ENCODE assay signal across 14 cellular contexts in genomic region chr1:161616417-161616816, GRCh38. TPM values are rescaled to one million over a fixed set of nuclear protein-coding genes. Genes with fewer than 3 reads are reported as not detected.
"Had no signal": no experiment of that assay in that cellular context is flagged by ENCODE, and none has a peak within 500 bp of the region (broad histone marks: within the 10 kb centered on the region; RNA-seq: fewer than 3 reads in every experiment).

No MANE protein-coding gene starts in this region.

RNA-seq across cellular contexts. Expression of gene FCGR3B, which starts 14.6 kb away (rescaled TPM):
- total RNA-seq: activated naive CD4-positive, alpha-beta T cell treated with anti-CD3 and anti-CD28 coated beads for 36 hours; activated naive CD4-positive, alpha-beta T cell treated with anti-CD3 and anti-CD28 coated beads, Interleukin-2, amount 50 U/mL, for 72 hours; activated naive CD8-positive, alpha-beta T cell treated with anti-CD3 and anti-CD28 coated beads for 36 hours; activated naive CD8-positive, alpha-beta T cell treated with anti-CD3 and anti-CD28 coated beads, Interleukin-2, amount 10 ng/mL, durations not matched to agents 7 days and 5 days; activated T-cell treated with anti-CD3 and anti-CD28 coated beads, Interleukin-2, amount 50 U/mL, for 4 hours; activated T-helper 1 cell treated with anti-CD3 and anti-CD28 coated beads, Interleukin-12 subunit alpha, Interleukin-12 subunit beta, Interleukin-2, Interleukin-4 antibody, amounts not matched to agents 30 ng/mL and 10 ng/mL and 1 ng/mL, durations not matched to agents 14 hours and 24 hours and 36 hours; activated T-helper 17 cell treated with anti-CD3 and anti-CD28 coated beads, Interleukin-2, amount 50 U/mL, for 72 hours; activated T-helper 2 cell treated with anti-CD3 and anti-CD28 coated beads, Interferon-gamma antibody, Interleukin-2, Interleukin-4, amounts not matched to agents 10 μg/mL and 5 μg/mL and 100 μg/mL, durations not matched to agents 14 hours and 24 hours and 36 hours; ascending aorta; astrocyte; body of pancreas; bronchial epithelial cell; cardiac muscle cell had no signal
- polyA plus RNA-seq: cardiac muscle cell had no signal

RNA-seq across cellular contexts. Expression of gene FCGR2B, which starts 46.5 kb away (rescaled TPM):
- total RNA-seq: activated naive CD4-positive, alpha-beta T cell treated with anti-CD3 and anti-CD28 coated beads for 36 hours; activated T-cell treated with anti-CD3 and anti-CD28 coated beads, Interleukin-2, amount 50 U/mL, for 72 hours; activated T-helper 1 cell treated with anti-CD3 and anti-CD28 coated beads, Interleukin-12 subunit alpha, Interleukin-12 subunit beta, Interleukin-2, Interleukin-4 antibody, amounts not matched to agents 30 ng/mL and 10 ng/mL and 1 ng/mL, durations not matched to agents 14 hours and 24 hours and 36 hours; activated T-helper 2 cell treated with anti-CD3 and anti-CD28 coated beads, Interferon-gamma antibody, Interleukin-2, Interleukin-4, amounts not matched to agents 10 μg/mL and 5 μg/mL and 100 μg/mL, durations not matched to agents 14 hours and 24 hours and 36 hours; astrocyte; bronchial epithelial cell; cardiac muscle cell had no signal
- polyA plus RNA-seq: cardiac muscle cell had no signal
